ENCODE assay signal across 21 cellular contexts in the genomic region with DNA sequence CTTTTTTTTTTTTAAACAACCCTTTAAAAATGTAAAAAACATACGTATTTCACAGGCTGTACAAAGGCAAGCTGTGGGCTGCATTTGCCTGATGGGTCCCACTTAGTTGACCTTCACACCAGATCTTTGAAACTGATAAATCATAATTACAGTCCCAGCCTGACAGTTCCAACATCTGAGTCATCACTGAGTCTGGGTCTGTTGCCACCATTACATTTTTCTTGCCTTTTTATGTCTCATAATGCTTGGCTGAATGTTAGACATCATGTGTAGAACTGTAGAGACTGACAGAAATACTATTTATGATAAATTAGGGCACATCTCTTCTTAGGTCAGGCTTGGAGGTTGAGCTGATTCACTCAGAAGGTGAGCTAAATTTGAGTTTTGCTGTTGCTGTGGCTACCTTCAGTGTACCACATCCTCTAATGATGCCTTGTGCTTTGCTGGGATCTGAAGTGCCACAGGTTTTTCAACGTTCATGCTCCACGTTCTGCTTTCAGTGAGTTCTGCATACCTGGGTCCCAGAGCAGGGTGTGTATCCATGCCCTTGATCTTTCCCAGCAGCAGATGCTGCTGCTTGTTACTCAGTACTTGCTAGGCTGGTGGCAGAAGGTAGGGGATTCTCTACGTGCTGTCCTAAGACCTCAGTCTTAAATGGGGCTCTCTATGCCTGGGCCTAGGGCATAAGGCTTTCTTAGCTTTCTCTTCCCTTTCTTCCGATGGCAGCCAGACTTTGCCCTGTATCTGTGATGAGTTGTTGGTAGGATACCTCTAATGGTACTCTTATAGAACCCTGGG.
A peak's percentile ranks its signal among the peaks of the same experiment; 100 is the strongest.
DNase-seq lines count a peak whose midpoint lies in the region; ATAC-seq and TF ChIP-seq lines count a peak whose summit lies in the region.
"Had no signal": no experiment of that assay in that cellular context is flagged by ENCODE, and none has a peak within 500 bp of the region (broad histone marks: within the 10 kb centered on the region; RNA-seq: fewer than 3 reads in every experiment).

No MANE protein-coding gene starts in this region.

- no peak overlapping the region for H3K4me3 ChIP-seq in fibroblast of villous mesenchyme (ENCODE audit: low read depth, low read length)
- H3K4me3 ChIP-seq: MG63, thoracic aorta had no signal

- TF ChIP-seq CTCF in fibroblast of villous mesenchyme (IDR thresholded peaks at IDR 0.05; ENCODE audit: insufficient read depth, low read depth, low read length): no peak

- DNase-seq in Daoy (ENCODE audit: low read depth) (peak; percentile 52), HCEC 1CT (peak; percentile 45), fibroblast of villous mesenchyme (ENCODE audit: low read depth) (peak; percentile 46), D341Med (ENCODE audit: low spot score) (no peak), NCI-H146 treated with DMSO at 0.1 percent for 48 hours (lab: John Stamatoyannopoulos, UW; ENCODE audit: unreplicated experiment) (no peak), UCSD-AML1 (lab: John Stamatoyannopoulos, UW; ENCODE audit: unreplicated experiment) (no peak)
- DNase-seq: activated CD4-positive, CD25-positive, alpha-beta regulatory T cell treated with anti-CD3 and anti-CD28 coated beads, Interleukin-2, amount 50 U/mL, for 72 hours; activated naive CD4-positive, alpha-beta T cell treated with Interleukin-2 at 50 U/mL for 16 hours; activated T-cell treated with anti-CD3 and anti-CD28 coated beads, Interleukin-2, amount 50 U/mL, for 4 hours; anterior cingulate cortex; caudate nucleus; foreskin keratinocyte; immature natural killer cell; MG63; NCI-H1417 treated with DMSO at 0.1 percent for 48 hours; NCI-H526; stimulated activated CD4-positive, alpha-beta T cell treated with anti-CD3 and anti-CD28 coated beads, Interleukin-1b, Interleukin-23, amount 100 ng/mL, for 48 hours had no signal

- peak; percentile 86 for ATAC-seq in SK-N-SH treated with all-trans-retinoic acid at 6 μM for 48 hours
- ATAC-seq in HG03045 (IDR thresholded peaks at IDR 0.05; ENCODE audit: unreplicated experiment): no peak
- ATAC-seq: activated T-cell treated with anti-CD3 and anti-CD28 coated beads, Interleukin-2, amount 50 U/mL, for 4 hours; foreskin keratinocyte; stimulated activated memory B cell treated with anti-CD40 and anti-IgM and Interleukin-4, amounts not matched to agents 10 μg/mL and 1 μg/mL and 100 μg/mL, for 72 hours had no signal

TF ChIP-seq in SK-N-SH treated with all-trans-retinoic acid at 6 μM for 48 hours, 23 proteins besides CTCF, POLR2A, EP300 and RAD21:
- TF ChIP-seq, protein P1, sequence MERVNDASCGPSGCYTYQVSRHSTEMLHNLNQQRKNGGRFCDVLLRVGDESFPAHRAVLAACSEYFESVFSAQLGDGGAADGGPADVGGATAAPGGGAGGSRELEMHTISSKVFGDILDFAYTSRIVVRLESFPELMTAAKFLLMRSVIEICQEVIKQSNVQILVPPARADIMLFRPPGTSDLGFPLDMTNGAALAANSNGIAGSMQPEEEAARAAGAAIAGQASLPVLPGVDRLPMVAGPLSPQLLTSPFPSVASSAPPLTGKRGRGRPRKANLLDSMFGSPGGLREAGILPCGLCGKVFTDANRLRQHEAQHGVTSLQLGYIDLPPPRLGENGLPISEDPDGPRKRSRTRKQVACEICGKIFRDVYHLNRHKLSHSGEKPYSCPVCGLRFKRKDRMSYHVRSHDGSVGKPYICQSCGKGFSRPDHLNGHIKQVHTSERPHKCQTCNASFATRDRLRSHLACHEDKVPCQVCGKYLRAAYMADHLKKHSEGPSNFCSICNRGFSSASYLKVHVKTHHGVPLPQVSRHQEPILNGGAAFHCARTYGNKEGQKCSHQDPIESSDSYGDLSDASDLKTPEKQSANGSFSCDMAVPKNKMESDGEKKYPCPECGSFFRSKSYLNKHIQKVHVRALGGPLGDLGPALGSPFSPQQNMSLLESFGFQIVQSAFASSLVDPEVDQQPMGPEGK (CRISPR knock-in tag; IDR thresholded peaks at IDR 0.05; ENCODE audit: borderline replicate concordance): 0 out of 2 replicates have a peak, but pooled peaks have one; percentile 16
- TF ChIP-seq OSR1 (CRISPR knock-in tag; IDR thresholded peaks at IDR 0.05): no peak
- no peak for TF ChIP-seq ZNF70 (CRISPR knock-in tag; IDR thresholded peaks at IDR 0.05)
- 0 out of 2 replicates have a peak, but pooled peaks have one; percentile 7 for TF ChIP-seq ISL1 (CRISPR knock-in tag; IDR thresholded peaks at IDR 0.05)
- TF ChIP-seq ARNTL (CRISPR knock-in tag; IDR thresholded peaks at IDR 0.05; ENCODE audit: borderline replicate concordance, low read depth): no peak
- TF ChIP-seq, protein P2, sequence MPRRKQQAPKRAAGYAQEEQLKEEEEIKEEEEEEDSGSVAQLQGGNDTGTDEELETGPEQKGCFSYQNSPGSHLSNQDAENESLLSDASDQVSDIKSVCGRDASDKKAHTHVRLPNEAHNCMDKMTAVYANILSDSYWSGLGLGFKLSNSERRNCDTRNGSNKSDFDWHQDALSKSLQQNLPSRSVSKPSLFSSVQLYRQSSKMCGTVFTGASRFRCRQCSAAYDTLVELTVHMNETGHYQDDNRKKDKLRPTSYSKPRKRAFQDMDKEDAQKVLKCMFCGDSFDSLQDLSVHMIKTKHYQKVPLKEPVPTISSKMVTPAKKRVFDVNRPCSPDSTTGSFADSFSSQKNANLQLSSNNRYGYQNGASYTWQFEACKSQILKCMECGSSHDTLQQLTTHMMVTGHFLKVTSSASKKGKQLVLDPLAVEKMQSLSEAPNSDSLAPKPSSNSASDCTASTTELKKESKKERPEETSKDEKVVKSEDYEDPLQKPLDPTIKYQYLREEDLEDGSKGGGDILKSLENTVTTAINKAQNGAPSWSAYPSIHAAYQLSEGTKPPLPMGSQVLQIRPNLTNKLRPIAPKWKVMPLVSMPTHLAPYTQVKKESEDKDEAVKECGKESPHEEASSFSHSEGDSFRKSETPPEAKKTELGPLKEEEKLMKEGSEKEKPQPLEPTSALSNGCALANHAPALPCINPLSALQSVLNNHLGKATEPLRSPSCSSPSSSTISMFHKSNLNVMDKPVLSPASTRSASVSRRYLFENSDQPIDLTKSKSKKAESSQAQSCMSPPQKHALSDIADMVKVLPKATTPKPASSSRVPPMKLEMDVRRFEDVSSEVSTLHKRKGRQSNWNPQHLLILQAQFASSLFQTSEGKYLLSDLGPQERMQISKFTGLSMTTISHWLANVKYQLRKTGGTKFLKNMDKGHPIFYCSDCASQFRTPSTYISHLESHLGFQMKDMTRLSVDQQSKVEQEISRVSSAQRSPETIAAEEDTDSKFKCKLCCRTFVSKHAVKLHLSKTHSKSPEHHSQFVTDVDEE (CRISPR knock-in tag; IDR thresholded peaks at IDR 0.05): no peak
- TF ChIP-seq RARB (CRISPR knock-in tag; IDR thresholded peaks at IDR 0.05): no peak

Comparison
In these comparisons a context has a peak if more than half of its experiments do, and no peak if none do; other contexts are left out.
1. DNase-seq: peak in Daoy (single experiment), HCEC 1CT (single experiment) and fibroblast of villous mesenchyme (single experiment); none in D341Med (single experiment), NCI-H146 treated with DMSO at 0.1 percent for 48 hours (single experiment) and UCSD-AML1 (single experiment).